12 cellular contexts compared by ENCODE assay signal in genomic region chr16:30187556-30187865, GRCh38. TPM values are rescaled to one million over a fixed set of nuclear protein-coding genes. Genes with fewer than 3 reads are reported as not detected.
DNase-seq lines count a peak whose midpoint lies in the region; ATAC-seq, FAIRE-seq and TF ChIP-seq lines count a peak whose summit lies in the region.
"Had no signal": no experiment of that assay in that cellular context is flagged by ENCODE, and none has a peak within 500 bp of the region (broad histone marks: within the 10 kb centered on the region; RNA-seq: fewer than 3 reads in every experiment).

No MANE protein-coding gene starts in this region.

- peaks cover 43% of the 10 kb centered on the region for H3K36me3 Mint-ChIP-seq in activated CD8-positive, alpha-beta memory T cell treated with anti-CD3 and anti-CD28 coated beads, Interleukin-2, amount 10 ng/mL, durations not matched to agents 7 days and 5 days
- peaks cover 44% of the 10 kb centered on the region for H3K36me3 Mint-ChIP-seq in stimulated activated memory B cell treated with anti-CD40 and anti-IgM and Interleukin-4, amounts not matched to agents 10 μg/mL and 1 μg/mL and 100 μg/mL, for 72 hours

- RAD21 ChIA-PET in GM12878 (lab: Charles Lee; ENCODE audit: unreplicated experiment), result no interaction called here

- CTCF ChIA-PET in activated CD8-positive, alpha-beta memory T cell treated with anti-CD3 and anti-CD28 coated beads, Interleukin-2, amount 10 ng/mL, durations not matched to agents 7 days and 5 days (lab: Charles Lee), result interaction anchor here (0.8 to 3.6 kb wide), 4 partner anchors 45 to 222 kb away, joined by 3 to 35 read pairs (median 6); partner anchors contain the start of genes SEPTIN1 and TBX6
- CTCF ChIA-PET in GM12878 (lab: Yijun Ruan, JAX), result interaction anchor here (1.2 to 1.3 kb wide), 2 partner anchors 96 to 222 kb away, joined by 3 to 4 read pairs; partner anchors contain the start of gene TBX6

- BruUV-seq in GM12878 (replicated peaks; lab: Mats Ljungman, UMichigan), result no TSS peak

- H2AFZ ChIP-seq in MM.1S (ENCODE audit: low read length) (no peak overlapping the region), GM12878 (ENCODE audit: control insufficient read depth, low read depth, low read length) (no peak overlapping the region)

- POLR2A ChIA-PET in GM12878 (lab: Charles Lee), result no interaction called here

- no peak overlapping the region for H3K27ac ChIP-seq in MM.1S (ENCODE audit: low read length)
- peak overlapping the region; percentile 100 for H3K27ac ChIP-seq in GM12878 (ENCODE audit: control insufficient read depth, insufficient read depth)

- intact Hi-C loops in GM12878 (cut with micrococcal nuclease; ENCODE audit: unreplicated experiment), result no loop called here

- FAIRE-seq in GM12878 (lab: Jason Lieb, UNC), result no peak
- FAIRE-seq: endometrium had no signal

- H3K4me3 ChIP-seq in MM.1S (ENCODE audit: low read length) (no peak overlapping the region), GM12878 (peak overlapping the region; percentile 96; the same call in 1 of the 2 replicates)

- H3K4me1 ChIP-seq in MM.1S (ENCODE audit: low read length) (peaks cover 30% of the 10 kb centered on the region), GM12878 (ENCODE audit: control insufficient read depth, insufficient read depth, low read length) (peaks cover 23% of the 10 kb centered on the region)

- TF ChIP-seq CTCF in MM.1S (IDR thresholded peaks at IDR 0.05; ENCODE audit: low read length), result no peak
- TF ChIP-seq CTCF in GM12878 (IDR thresholded peaks at IDR 0.05 in 2 of 3, conservative IDR thresholded peaks at IDR 0.05 in 1 of 3; ENCODE audit: control insufficient read depth in 2 of 3, extremely low read depth in 1 of 3, insufficient read depth in 1 of 3, low read depth in 3 of 3, low read length in 3 of 3), result no peak; a peak in 1 of 6 replicates

- H3K4me2 ChIP-seq in MM.1S (ENCODE audit: low read depth, low read length), result peak overlapping the region; percentile 98; the same call in 1 of the 2 replicates
- peak overlapping the region; percentile 100 for H3K4me2 ChIP-seq in GM12878 (ENCODE audit: control insufficient read depth, insufficient read depth)

- H3K4me3 Mint-ChIP-seq in activated CD8-positive, alpha-beta memory T cell treated with anti-CD3 and anti-CD28 coated beads, Interleukin-2, amount 10 ng/mL, durations not matched to agents 7 days and 5 days, result peak overlapping the region; percentile 100
- H3K4me3 Mint-ChIP-seq in stimulated activated memory B cell treated with anti-CD40 and anti-IgM and Interleukin-4, amounts not matched to agents 10 μg/mL and 1 μg/mL and 100 μg/mL, for 72 hours, result peak overlapping the region; percentile 94
- H3K4me3 Mint-ChIP-seq: nephron progenitor cell had no signal

- no peaks in the 10 kb centered on the region for H3K27me3 ChIP-seq in MM.1S (replicated peaks; ENCODE audit: insufficient read depth, low read length)
- no peaks in the 10 kb centered on the region for H3K27me3 ChIP-seq in GM12878 (replicated peaks in 1 of 2; ENCODE audit: control insufficient read depth in 2 of 2, insufficient read depth in 2 of 2, low read length in 1 of 2)

- H3F3A ChIP-seq in MM.1S (ENCODE audit: insufficient read depth, low read length), result peaks cover 40% of the 10 kb centered on the region; the same call in 1 of the 2 replicates

- WGBS in GM12878 (ENCODE audit: insufficient coverage, insufficient replicate concordance, low lambda C conversion rate, missing lambda C conversion rate), result 49% methylated on average over 9 of the region's 9 CpGs

- H3K27ac Mint-ChIP-seq in activated CD8-positive, alpha-beta memory T cell treated with anti-CD3 and anti-CD28 coated beads, Interleukin-2, amount 10 ng/mL, durations not matched to agents 7 days and 5 days, result peak overlapping the region; percentile 100
- peak overlapping the region; percentile 98 for H3K27ac Mint-ChIP-seq in stimulated activated memory B cell treated with anti-CD40 and anti-IgM and Interleukin-4, amounts not matched to agents 10 μg/mL and 1 μg/mL and 100 μg/mL, for 72 hours
- H3K27ac Mint-ChIP-seq: nephron progenitor cell had no signal

- no peak for TF ChIP-seq EP300 in GM12878 (IDR thresholded peaks at IDR 0.05; ENCODE audit: borderline replicate concordance in 1 of 2, control insufficient read depth in 1 of 2, low read depth in 2 of 2, low read length in 2 of 2)

- in situ Hi-C loops in GM12878 (cut with MboI), result loop anchor here (10.0 kb wide), 2 partner anchors 447 to 507 kb away; partner anchors contain the start of gene SRCAP

- H3K9ac ChIP-seq in MM.1S (ENCODE audit: low read length) (no peak overlapping the region), GM12878 (ENCODE audit: control insufficient read depth, insufficient read depth, low read length) (peak overlapping the region; percentile 99)

- peaks cover 49% of the 10 kb centered on the region for H3K79me2 ChIP-seq in MM.1S (ENCODE audit: low read length)
- peaks cover 55% of the 10 kb centered on the region for H3K79me2 ChIP-seq in GM12878 (ENCODE audit: control insufficient read depth, insufficient read depth, low read length)

- no peak for TF ChIP-seq POLR2A in GM12878 (IDR thresholded peaks at IDR 0.05; ENCODE audit: low read depth, low read length)

- DNase-seq in activated CD8-positive, alpha-beta memory T cell treated with anti-CD3 and anti-CD28 coated beads, Interleukin-2, amount 10 ng/mL, durations not matched to agents 7 days and 5 days, result no peak
- no peak for DNase-seq in activated CD8-positive, alpha-beta memory T cell treated with anti-CD3 and anti-CD28 coated beads, Interleukin-2, amount 50 U/mL, for 48 hours
- no peak for DNase-seq in MM.1S
- DNase-seq in GM12878 (ENCODE audit: low read depth, low spot score), result no peak
- DNase-seq in NCI-H774 (lab: John Stamatoyannopoulos, UW), result no peak
- DNase-seq in NCI-H524 treated with DMSO at 0.1 percent for 48 hours (lab: John Stamatoyannopoulos, UW), result no peak
- no peak for DNase-seq in NOMO-1 treated with DMSO at 0.1 percent for 48 hours (lab: John Stamatoyannopoulos, UW; ENCODE audit: unreplicated experiment)
- DNase-seq: EL, NCI-H2081 treated with DMSO at 0.1 percent for 48 hours had no signal

- SMC1A ChIA-PET in GM12878 (lab: Charles Lee; ENCODE audit: uncharacterized antibody, unreplicated experiment), result no interaction called here

- H3K9me2 ChIP-seq in MM.1S (replicated peaks; ENCODE audit: insufficient read depth, low read length), result no peaks in the 10 kb centered on the region

- peaks cover 18% of the 10 kb centered on the region for H3K4me1 Mint-ChIP-seq in activated CD8-positive, alpha-beta memory T cell treated with anti-CD3 and anti-CD28 coated beads, Interleukin-2, amount 10 ng/mL, durations not matched to agents 7 days and 5 days
- H3K4me1 Mint-ChIP-seq in stimulated activated memory B cell treated with anti-CD40 and anti-IgM and Interleukin-4, amounts not matched to agents 10 μg/mL and 1 μg/mL and 100 μg/mL, for 72 hours, result peaks cover 31% of the 10 kb centered on the region

- no peak for TF ChIP-seq RAD21 in GM12878 (IDR thresholded peaks at IDR 0.05; ENCODE audit: insufficient read depth, low read depth, low read length)

- no peaks in the 10 kb centered on the region for H3K9me3 Mint-ChIP-seq in activated CD8-positive, alpha-beta memory T cell treated with anti-CD3 and anti-CD28 coated beads, Interleukin-2, amount 10 ng/mL, durations not matched to agents 7 days and 5 days (ENCODE audit: low read depth)
- no peaks in the 10 kb centered on the region for H3K9me3 Mint-ChIP-seq in stimulated activated memory B cell treated with anti-CD40 and anti-IgM and Interleukin-4, amounts not matched to agents 10 μg/mL and 1 μg/mL and 100 μg/mL, for 72 hours
- H3K9me3 Mint-ChIP-seq: nephron progenitor cell had no signal

- no peak for ATAC-seq in activated CD8-positive, alpha-beta memory T cell treated with anti-CD3 and anti-CD28 coated beads, Interleukin-2, amount 10 ng/mL, durations not matched to agents 7 days and 5 days
- no peak for ATAC-seq in GM12878
- ATAC-seq in stimulated activated memory B cell treated with anti-CD40 and anti-IgM and Interleukin-4, amounts not matched to agents 10 μg/mL and 1 μg/mL and 100 μg/mL, for 72 hours, result no peak

- H3K9me3 ChIP-seq in MM.1S (replicated peaks; ENCODE audit: insufficient read depth, low read length) (no peaks in the 10 kb centered on the region), GM12878 (replicated peaks; ENCODE audit: control insufficient read depth, insufficient read depth, low read length) (no peaks in the 10 kb centered on the region)

- H3K36me3 ChIP-seq in MM.1S (replicated peaks; ENCODE audit: insufficient read depth, low read length) (no peaks in the 10 kb centered on the region; the same call in 1 of the 2 replicates), GM12878 (ENCODE audit: control insufficient read depth in 2 of 2, insufficient read depth in 2 of 2, low read length in 1 of 2) (peaks cover 17 to 29% of the 10 kb centered on the region in 2 experiments)

- H3K27me3 Mint-ChIP-seq in activated CD8-positive, alpha-beta memory T cell treated with anti-CD3 and anti-CD28 coated beads, Interleukin-2, amount 10 ng/mL, durations not matched to agents 7 days and 5 days, result no peaks in the 10 kb centered on the region
- H3K27me3 Mint-ChIP-seq in stimulated activated memory B cell treated with anti-CD40 and anti-IgM and Interleukin-4, amounts not matched to agents 10 μg/mL and 1 μg/mL and 100 μg/mL, for 72 hours, result no peaks in the 10 kb centered on the region

- H4K20me1 ChIP-seq in MM.1S (ENCODE audit: insufficient read depth, low read length) (no peaks in the 10 kb centered on the region), GM12878 (ENCODE audit: control insufficient read depth, insufficient read depth) (no peaks in the 10 kb centered on the region)

RNA-seq across cellular contexts. Expression of gene CORO1A, which starts 4.1 kb away (rescaled TPM):
- total RNA-seq in activated CD8-positive, alpha-beta memory T cell treated with anti-CD3 and anti-CD28 coated beads, Interleukin-2, amount 10 ng/mL, durations not matched to agents 7 days and 5 days, result 1,000 to 10,000 TPM; 1,639 to 1,875 TPM
- total RNA-seq in GM12878 (2013; cell fraction: nucleolus; rRNA removed), result 151 and 178 TPM in 2 replicates
- total RNA-seq in GM12878 (2014; rRNA removed) (500 and 561 TPM in 2 replicates), GM12878 (2014; rRNA removed; fragmentation: Illumina TruSeq; extraction: Trizol) (819 and 863 TPM in 2 replicates), GM12878 (2021) (1,368 and 1,405 TPM in 2 replicates)
- polyA plus RNA-seq in GM12878 (2011; ENCODE audit: low read depth), result 256 TPM
- polyA plus RNA-seq in GM12878 (2011; rRNA removed) (244 and 599 TPM in 2 replicates), GM12878 (2014; fragmentation: Illumina TruSeq; extraction: Trizol) (71.8 and 624 TPM in 2 replicates), GM12878 (2014; fragmentation: Nextera tagmentation; extraction: Ambion mirVana) (10 to 100 TPM; 16.3 to 35.3 TPM), GM12878 (2014; rRNA removed) (1,464 and 1,782 TPM in 2 replicates), GM12878 (2016; fragmentation: Nextera tagmentation; extraction: Ambion mirVana) (100 to 1,000 TPM; 805 to 918 TPM)
- polyA plus RNA-seq in GM12878 (2011; cell fraction: cytosol; rRNA removed), result 1,169 and 1,928 TPM in 2 replicates
- 1,402 and 1,898 TPM in 2 replicates for polyA plus RNA-seq in GM12878 (2011; cell fraction: nucleus; rRNA removed)
- polyA plus RNA-seq in GM12878 (2012), result 656 and 821 TPM in 2 replicates
- polyA minus RNA-seq in GM12878 (2011; rRNA and poly(A)+ RNA removed), result 348 and 783 TPM in 2 replicates
- 382 and 396 TPM in 2 replicates for polyA minus RNA-seq in GM12878 (2011; cell fraction: cytosol; rRNA and poly(A)+ RNA removed)
- 202 and 361 TPM in 2 replicates for polyA minus RNA-seq in GM12878 (2011; cell fraction: nucleus; rRNA and poly(A)+ RNA removed)

RNA-seq across cellular contexts. Expression of gene BOLA2B, which starts 6.0 kb away (rescaled TPM):
- 100 to 1,000 TPM; 210 to 238 TPM for total RNA-seq in activated CD8-positive, alpha-beta memory T cell treated with anti-CD3 and anti-CD28 coated beads, Interleukin-2, amount 10 ng/mL, durations not matched to agents 7 days and 5 days
- total RNA-seq in GM12878 (2013; cell fraction: nucleolus; rRNA removed), result 16.2 and 31.3 TPM in 2 replicates
- 49.1 and 64.6 TPM in 2 replicates for total RNA-seq in GM12878 (2014; rRNA removed)
- total RNA-seq in GM12878 (2014; rRNA removed; fragmentation: Illumina TruSeq; extraction: Trizol), result 122 and 125 TPM in 2 replicates
- total RNA-seq in GM12878 (2021), result 180 and 183 TPM in 2 replicates
- polyA plus RNA-seq in GM12878 (2011; ENCODE audit: low read depth), result 96.7 TPM
- 39.9 and 40.3 TPM in 2 replicates for polyA plus RNA-seq in GM12878 (2011; rRNA removed)
- 252 and 267 TPM in 2 replicates for polyA plus RNA-seq in GM12878 (2011; cell fraction: cytosol; rRNA removed)
- 77.1 and 129 TPM in 2 replicates for polyA plus RNA-seq in GM12878 (2011; cell fraction: nucleus; rRNA removed)
- polyA plus RNA-seq in GM12878 (2012), result 103 and 174 TPM in 2 replicates
- polyA plus RNA-seq in GM12878 (2014; fragmentation: Illumina TruSeq; extraction: Trizol), result 36.7 and 47.3 TPM in 2 replicates
- 100 to 1,000 TPM; 139 to 168 TPM for polyA plus RNA-seq in GM12878 (2014; fragmentation: Nextera tagmentation; extraction: Ambion mirVana)
- 84.5 and 101 TPM in 2 replicates for polyA plus RNA-seq in GM12878 (2014; rRNA removed)
- 100 to 1,000 TPM; 273 to 292 TPM for polyA plus RNA-seq in GM12878 (2016; fragmentation: Nextera tagmentation; extraction: Ambion mirVana)
- polyA minus RNA-seq in GM12878 (2011; rRNA and poly(A)+ RNA removed), result 25.9 and 76.4 TPM in 2 replicates
- polyA minus RNA-seq in GM12878 (2011; cell fraction: cytosol; rRNA and poly(A)+ RNA removed), result 23.3 and 35.0 TPM in 2 replicates
- polyA minus RNA-seq in GM12878 (2011; cell fraction: nucleus; rRNA and poly(A)+ RNA removed), result 5.5 and 5.6 TPM in 2 replicates

RNA-seq across cellular contexts. Expression of gene SLX1A, which starts 6.2 kb away (rescaled TPM):
- total RNA-seq in activated CD8-positive, alpha-beta memory T cell treated with anti-CD3 and anti-CD28 coated beads, Interleukin-2, amount 10 ng/mL, durations not matched to agents 7 days and 5 days, result 100 to 1,000 TPM; 109 to 121 TPM
- total RNA-seq in GM12878 (2013; cell fraction: nucleolus; rRNA removed), result 25.3 and 40.2 TPM in 2 replicates
- 56.3 and 65.6 TPM in 2 replicates for total RNA-seq in GM12878 (2014; rRNA removed)
- total RNA-seq in GM12878 (2014; rRNA removed; fragmentation: Illumina TruSeq; extraction: Trizol), result 11.6 and 12.1 TPM in 2 replicates
- 56.4 and 88.1 TPM in 2 replicates for total RNA-seq in GM12878 (2021)
- 10.6 TPM for polyA plus RNA-seq in GM12878 (2011; ENCODE audit: low read depth)
- polyA plus RNA-seq in GM12878 (2011; rRNA removed), result 14.7 and 17.1 TPM in 2 replicates
- 29.4 and 46.4 TPM in 2 replicates for polyA plus RNA-seq in GM12878 (2011; cell fraction: cytosol; rRNA removed)
- 40.7 and 101 TPM in 2 replicates for polyA plus RNA-seq in GM12878 (2011; cell fraction: nucleus; rRNA removed)
- 40.1 and 41.8 TPM in 2 replicates for polyA plus RNA-seq in GM12878 (2012)
- 7.7 and 9.8 TPM in 2 replicates for polyA plus RNA-seq in GM12878 (2014; fragmentation: Illumina TruSeq; extraction: Trizol)
- polyA plus RNA-seq in GM12878 (2014; fragmentation: Nextera tagmentation; extraction: Ambion mirVana), result 10 to 100 TPM in 1 of 2 experiments, 1 to 10 TPM in 1; 2.5 to 11.0 TPM
- polyA plus RNA-seq in GM12878 (2014; rRNA removed), result 43.2 and 70.8 TPM in 2 replicates
- polyA plus RNA-seq in GM12878 (2016; fragmentation: Nextera tagmentation; extraction: Ambion mirVana), result 100 to 1,000 TPM; 110 to 123 TPM
- 6.6 and 16.0 TPM in 2 replicates for polyA minus RNA-seq in GM12878 (2011; rRNA and poly(A)+ RNA removed)
- 8.3 and 16.4 TPM in 2 replicates for polyA minus RNA-seq in GM12878 (2011; cell fraction: cytosol; rRNA and poly(A)+ RNA removed)
- polyA minus RNA-seq in GM12878 (2011; cell fraction: nucleus; rRNA and poly(A)+ RNA removed), result 13.1 and 27.5 TPM in 2 replicates

RNA-seq across cellular contexts. Expression of gene SULT1A3, which starts 11.5 kb away (rescaled TPM):
- total RNA-seq in activated CD8-positive, alpha-beta memory T cell treated with anti-CD3 and anti-CD28 coated beads, Interleukin-2, amount 10 ng/mL, durations not matched to agents 7 days and 5 days, result 10 to 100 TPM; 23.4 to 29.6 TPM
- total RNA-seq in GM12878 (2013; cell fraction: nucleolus; rRNA removed), result 8.2 and 12.4 TPM in 2 replicates
- total RNA-seq in GM12878 (2014; rRNA removed) (2.0 and 3.9 TPM in 2 replicates), GM12878 (2014; rRNA removed; fragmentation: Illumina TruSeq; extraction: Trizol) (6.0 and 6.9 TPM in 2 replicates), GM12878 (2021) (4.3 and 4.6 TPM in 2 replicates)
- 9.1 TPM for polyA plus RNA-seq in GM12878 (2011; ENCODE audit: low read depth)
- polyA plus RNA-seq in GM12878 (2011; rRNA removed) (4.6 and 7.2 TPM in 2 replicates), GM12878 (2014; fragmentation: Illumina TruSeq; extraction: Trizol) (12.8 and 15.8 TPM in 2 replicates), GM12878 (2014; fragmentation: Nextera tagmentation; extraction: Ambion mirVana) (1 to 10 TPM; 6.1 to 7.3 TPM), GM12878 (2014; rRNA removed) (3.1 and 3.3 TPM in 2 replicates), GM12878 (2016; fragmentation: Nextera tagmentation; extraction: Ambion mirVana) (1 to 10 TPM; 6.3 to 8.2 TPM)
- 3.5 and 4.6 TPM in 2 replicates for polyA plus RNA-seq in GM12878 (2011; cell fraction: cytosol; rRNA removed)
- polyA plus RNA-seq in GM12878 (2011; cell fraction: nucleus; rRNA removed), result 27.9 and 42.3 TPM in 2 replicates
- polyA plus RNA-seq in GM12878 (2012), result 11.0 and 11.5 TPM in 2 replicates
- 1.5 and 2.1 TPM in 2 replicates for polyA minus RNA-seq in GM12878 (2011; rRNA and poly(A)+ RNA removed)
- polyA minus RNA-seq in GM12878 (2011; cell fraction: cytosol; rRNA and poly(A)+ RNA removed), result not detected in 2 replicates
- polyA minus RNA-seq in GM12878 (2011; cell fraction: nucleus; rRNA and poly(A)+ RNA removed), result 2.9 and 6.4 TPM in 2 replicates
